Comparison of ENCODE assay signal across 12 cellular contexts in the genomic region with DNA sequence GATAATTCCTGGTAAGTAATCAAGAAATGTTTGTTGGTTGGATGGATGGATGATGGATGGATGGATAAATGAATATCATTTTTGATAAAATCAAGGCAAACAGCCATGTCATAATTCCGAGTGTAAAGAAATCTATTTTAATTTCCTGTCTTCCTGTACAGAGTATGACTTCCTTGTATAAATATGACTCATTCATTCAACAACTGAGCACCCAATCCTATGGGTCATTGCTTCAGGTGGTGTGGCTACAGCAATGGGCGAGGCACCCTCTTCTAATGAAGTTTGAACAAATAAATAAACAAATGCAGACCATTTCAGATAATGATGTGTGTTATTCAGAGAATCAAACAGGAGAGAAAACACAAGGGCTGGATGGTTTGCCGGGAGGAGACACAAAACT.
DNase-seq lines count a peak whose midpoint lies in the region; ATAC-seq and TF ChIP-seq lines count a peak whose summit lies in the region.
"Had no signal": no experiment of that assay in that cellular context is flagged by ENCODE, and none has a peak within 500 bp of the region (broad histone marks: within the 10 kb centered on the region; RNA-seq: fewer than 3 reads in every experiment).

No MANE protein-coding gene starts in this region.

- no peak overlapping the region for H3K27ac ChIP-seq in ovary
- H3K27ac ChIP-seq: left ventricle myocardium inferior, SJSA1 had no signal

- peaks cover 2% of the 10 kb centered on the region for H3K4me1 ChIP-seq in ovary (ENCODE audit: insufficient read depth)

- H3K36me3 ChIP-seq in ovary, result no peaks in the 10 kb centered on the region
- H3K36me3 ChIP-seq: left ventricle myocardium inferior, SJSA1 had no signal

- H3K27me3 Mint-ChIP-seq in dendritic cell treated with granulocyte-macrophage colony-stimulating factor and Interleukin-4, amounts not matched to agents 40 ng/mL and 50 ng/mL, for 4 days, result no peaks in the 10 kb centered on the region
- no peaks in the 10 kb centered on the region for H3K27me3 Mint-ChIP-seq in natural killer cell treated with Interleukin-12 subunit alpha and Interleukin-12 subunit beta and Interleukin-15 and Interleukin-18, amount 100 ng/mL, for 72 hours
- H3K27me3 Mint-ChIP-seq: activated CD4-positive, alpha-beta memory T cell treated with anti-CD3 and anti-CD28 coated beads for 36 hours had no signal

- H3K9me3 ChIP-seq in ovary, result no peaks in the 10 kb centered on the region
- H3K9me3 ChIP-seq: left ventricle myocardium inferior, SJSA1 had no signal

- intact Hi-C loops in dendritic cell treated with granulocyte-macrophage colony-stimulating factor and Interleukin-4, amounts not matched to agents 40 ng/mL and 50 ng/mL, for 4 days (cut with micrococcal nuclease), result no loop called here
- intact Hi-C loops in ovary (cut with DNase I), result no loop called here

- no peak overlapping the region for H3K4me3 ChIP-seq in ovary
- H3K4me3 ChIP-seq: left ventricle myocardium inferior, SJSA1 had no signal

- no peak overlapping the region for H3K4me3 Mint-ChIP-seq in dendritic cell treated with granulocyte-macrophage colony-stimulating factor and Interleukin-4, amounts not matched to agents 40 ng/mL and 50 ng/mL, for 4 days
- peak overlapping the region; percentile 56 for H3K4me3 Mint-ChIP-seq in natural killer cell treated with Interleukin-12 subunit alpha and Interleukin-12 subunit beta and Interleukin-15 and Interleukin-18, amount 100 ng/mL, for 72 hours
- H3K4me3 Mint-ChIP-seq: activated CD4-positive, alpha-beta memory T cell treated with anti-CD3 and anti-CD28 coated beads for 36 hours had no signal

- WGBS in ovary, 3 donors, result 83 to 89% (median 87%) methylated on average over 3 of the region's 3 CpGs

- DNase-seq in EH (ENCODE audit: low read depth) (peak; percentile 35), NCI-H2196 treated with DMSO at 0.1 percent for 48 hours (lab: John Stamatoyannopoulos, UW; ENCODE audit: unreplicated experiment) (peak; percentile 24), ovary (no peak), hippocampal formation (lab: John Stamatoyannopoulos, UW) (no peak), iPS-NIHi11 (ENCODE audit: low spot score) (no peak)
- DNase-seq in natural killer cell treated with Interleukin-12 subunit alpha and Interleukin-12 subunit beta and Interleukin-15 and Interleukin-18, amount 100 ng/mL, for 72 hours (ENCODE audit: low spot score), result no peak
- DNase-seq: activated CD4-positive, alpha-beta memory T cell treated with anti-CD3 and anti-CD28 coated beads for 36 hours; left ventricle myocardium inferior; NCI-H2081 treated with DMSO at 0.1 percent for 48 hours had no signal

- TF ChIP-seq POLR2A in ovary (IDR thresholded peaks at IDR 0.05), result no peak

- H3K27me3 ChIP-seq in ovary, result no peaks in the 10 kb centered on the region
- H3K27me3 ChIP-seq: SJSA1 had no signal

- peaks cover 20% of the 10 kb centered on the region for H3K4me1 Mint-ChIP-seq in dendritic cell treated with granulocyte-macrophage colony-stimulating factor and Interleukin-4, amounts not matched to agents 40 ng/mL and 50 ng/mL, for 4 days (ENCODE audit: low read depth)
- peaks cover 72 to 76% of the 10 kb centered on the region in 2 donors for H3K4me1 Mint-ChIP-seq in natural killer cell treated with Interleukin-12 subunit alpha and Interleukin-12 subunit beta and Interleukin-15 and Interleukin-18, amount 100 ng/mL, for 72 hours (ENCODE audit: low read depth in 2 of 2)

- no peak for TF ChIP-seq CTCF in ovary (IDR thresholded peaks at IDR 0.05)

- ATAC-seq in natural killer cell treated with Interleukin-12 subunit alpha and Interleukin-12 subunit beta and Interleukin-15 and Interleukin-18, amount 100 ng/mL, for 72 hours, result no peak
- no peak for ATAC-seq in GM21576 (IDR thresholded peaks at IDR 0.05; ENCODE audit: unreplicated experiment)

- H3K9me3 Mint-ChIP-seq in dendritic cell treated with granulocyte-macrophage colony-stimulating factor and Interleukin-4, amounts not matched to agents 40 ng/mL and 50 ng/mL, for 4 days, result no peaks in the 10 kb centered on the region
- peaks cover 4% of the 10 kb centered on the region for H3K9me3 Mint-ChIP-seq in natural killer cell treated with Interleukin-12 subunit alpha and Interleukin-12 subunit beta and Interleukin-15 and Interleukin-18, amount 100 ng/mL, for 72 hours
- H3K9me3 Mint-ChIP-seq: activated CD4-positive, alpha-beta memory T cell treated with anti-CD3 and anti-CD28 coated beads for 36 hours had no signal

- peak overlapping the region; percentile 5 for H3K27ac Mint-ChIP-seq in dendritic cell treated with granulocyte-macrophage colony-stimulating factor and Interleukin-4, amounts not matched to agents 40 ng/mL and 50 ng/mL, for 4 days
- H3K27ac Mint-ChIP-seq in natural killer cell treated with Interleukin-12 subunit alpha and Interleukin-12 subunit beta and Interleukin-15 and Interleukin-18, amount 100 ng/mL, for 72 hours, result peak overlapping the region; percentile 63 to 78
- H3K27ac Mint-ChIP-seq: activated CD4-positive, alpha-beta memory T cell treated with anti-CD3 and anti-CD28 coated beads for 36 hours had no signal

- no peak for TF ChIP-seq EP300 in ovary (IDR thresholded peaks at IDR 0.05)

- no peaks in the 10 kb centered on the region for H3K36me3 Mint-ChIP-seq in dendritic cell treated with granulocyte-macrophage colony-stimulating factor and Interleukin-4, amounts not matched to agents 40 ng/mL and 50 ng/mL, for 4 days (ENCODE audit: low read depth)
- no peaks in the 10 kb centered on the region for H3K36me3 Mint-ChIP-seq in natural killer cell treated with Interleukin-12 subunit alpha and Interleukin-12 subunit beta and Interleukin-15 and Interleukin-18, amount 100 ng/mL, for 72 hours
- H3K36me3 Mint-ChIP-seq: activated CD4-positive, alpha-beta memory T cell treated with anti-CD3 and anti-CD28 coated beads for 36 hours had no signal

Comparison
In these comparisons a context has a peak if more than half of its experiments do, and no peak if none do; other contexts are left out.
1. DNase-seq: peak in EH (single experiment) and NCI-H2196 treated with DMSO at 0.1 percent for 48 hours (single experiment); none in natural killer cell treated with Interleukin-12 subunit alpha and Interleukin-12 subunit beta and Interleukin-15 and Interleukin-18, amount 100 ng/mL, for 72 hours (single experiment), ovary (0 of 5), hippocampal formation (0 of 2) and iPS-NIHi11 (single experiment).